24 cellular contexts compared by ENCODE assay signal in the genomic region with DNA sequence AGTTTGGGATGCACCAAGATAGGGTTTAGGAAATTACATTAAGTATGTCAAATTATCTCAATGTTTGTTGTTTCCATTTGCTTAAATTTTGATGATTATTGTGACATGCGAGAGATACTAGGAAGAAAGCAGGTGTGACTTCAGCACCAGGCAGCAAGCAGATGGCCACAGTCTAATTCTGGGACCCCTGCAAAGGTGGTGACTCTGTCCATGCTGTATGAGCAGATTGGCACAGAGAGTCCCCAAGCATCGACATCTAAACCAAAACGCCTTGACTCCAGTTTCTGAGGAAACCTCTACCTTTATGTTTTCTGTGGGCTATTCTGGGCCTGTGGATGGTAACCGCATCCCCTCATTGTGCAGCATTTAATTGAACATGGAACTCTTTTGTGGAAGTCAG.
DNase-seq lines count a peak whose midpoint lies in the region; ATAC-seq, FAIRE-seq and TF ChIP-seq lines count a peak whose summit lies in the region.
"Had no signal": no experiment of that assay in that cellular context is flagged by ENCODE, and none has a peak within 500 bp of the region (broad histone marks: within the 10 kb centered on the region; RNA-seq: fewer than 3 reads in every experiment).

No MANE protein-coding gene starts in this region.

- H3K4me3 Mint-ChIP-seq in neural progenitor cell = no peak overlapping the region
- H3K4me3 Mint-ChIP-seq in naive thymus-derived CD4-positive, alpha-beta T cell = no peak overlapping the region
- H3K4me3 Mint-ChIP-seq: B cell; CD4-positive, alpha-beta T cell; CD8-positive, alpha-beta T cell had no signal

- no peaks in the 10 kb centered on the region for H3K79me1 ChIP-seq in H1 (ENCODE audit: low read depth, low read length)

- no peak overlapping the region for H3K56ac ChIP-seq in H1 (replicated peaks; ENCODE audit: insufficient read length, low read depth, low read length)

- in situ Hi-C loops in G401 (cut with HindIII; ENCODE audit: low sequenced_read_pairs) = no loop called here

- H3K4me3 ChIP-seq in H1 (ENCODE audit: extremely low read depth in 1 of 4, insufficient read depth in 2 of 4, low read depth in 3 of 4, low read length in 4 of 4) (no peak overlapping the region), neural progenitor cell (no peak overlapping the region), H7 (ENCODE audit: insufficient read depth, low read depth, low read length) (no peak overlapping the region)
- no peak overlapping the region for H3K4me3 ChIP-seq in naive thymus-derived CD4-positive, alpha-beta T cell (ENCODE audit: low read length)
- H3K4me3 ChIP-seq: A549; BLaER1 treated with 17β-estradiol and CSF1 and Interleukin-3, amounts not matched to agents 10 nM and 100 nM; GM12878 had no signal

- H3K9ac ChIP-seq in H1 (replicated peaks in 1 of 4; ENCODE audit: extremely low read depth in 1 of 4, low read depth in 3 of 4, low read length in 3 of 4) (no peak overlapping the region), neural progenitor cell (no peak overlapping the region)
- H3K9ac ChIP-seq: BLaER1 treated with 17β-estradiol and CSF1 and Interleukin-3, amounts not matched to agents 10 nM and 100 nM had no signal

- no peak overlapping the region for H2BK15ac ChIP-seq in H1 (ENCODE audit: low read length)

- TF ChIP-seq RAD21 in H1 (IDR thresholded peaks at IDR 0.05 in 1 of 2, conservative IDR thresholded peaks at IDR 0.05 in 1 of 2; ENCODE audit: low read depth in 2 of 2, low read length in 2 of 2) = no peak

- no peak overlapping the region for H4K8ac ChIP-seq in H1 (ENCODE audit: extremely low read depth, insufficient read depth, low read length)

- no peak overlapping the region for H2BK120ac ChIP-seq in H1 (replicated peaks; ENCODE audit: low read depth, low read length)

- FAIRE-seq in H1 (lab: Jason Lieb, UNC) = no peak
- FAIRE-seq: A549, D721Med, GM12878, GM12892, GM18507, GM19239 had no signal

- peaks cover 15% of the 10 kb centered on the region for H3K4me1 Mint-ChIP-seq in neural progenitor cell
- no peaks in the 10 kb centered on the region for H3K4me1 Mint-ChIP-seq in naive thymus-derived CD4-positive, alpha-beta T cell
- H3K4me1 Mint-ChIP-seq: B cell had no signal

- H2AK5ac ChIP-seq in H1 (ENCODE audit: low read depth, low read length) = no peak overlapping the region

- no peak overlapping the region for H3K4ac ChIP-seq in H1 (replicated peaks; ENCODE audit: insufficient read length, low read depth, low read length)

- H3K79me2 ChIP-seq in H1 (ENCODE audit: control insufficient read depth in 1 of 2, insufficient read depth in 2 of 2, low read length in 2 of 2) (no peaks in the 10 kb centered on the region), neural progenitor cell (ENCODE audit: low read depth) (no peaks in the 10 kb centered on the region)

- H2AFZ ChIP-seq in H1 (ENCODE audit: low read length) (no peak overlapping the region), neural progenitor cell (replicated peaks) (peak overlapping the region; percentile 7)

- WGBS in H1 (ENCODE audit: extremely low coverage in 1 of 2, insufficient coverage in 1 of 2, insufficient read length in 1 of 2, insufficient replicate concordance in 2 of 2, low coverage in 1 of 2, low lambda C conversion rate in 2 of 2, missing lambda C conversion rate in 1 of 2), 2 experiments = 92% methylated on average over 4 of the region's 4 CpGs; no CpG with 5 or more reads in 1 of the 2 experiments

- no peak overlapping the region for H3K23ac ChIP-seq in H1 (ENCODE audit: insufficient read length)

- peak overlapping the region; percentile 16 for H4K91ac ChIP-seq in H1 (replicated peaks; ENCODE audit: insufficient read length, low read length)

- DNase-seq in G401 (ENCODE audit: low spot score) (peak; percentile 72), cerebellar cortex (ENCODE audit: low spot score) (peak; percentile 62), H1 (ENCODE audit: low read depth in 1 of 2, low spot score in 2 of 2) (no peak), neural progenitor cell (ENCODE audit: low spot score) (no peak), H7 (no peak)
- no peak for DNase-seq in naive thymus-derived CD4-positive, alpha-beta T cell
- DNase-seq: AML-193; Caco-2; Calu3; CD4-positive, alpha-beta T cell; CD8-positive, alpha-beta T cell; DMS79 treated with DMSO at 0.1 percent for 48 hours; GDM1 had no signal

- no peak overlapping the region; the same call in 1 of the 2 replicates for H2BK5ac ChIP-seq in H1 (ENCODE audit: low read depth, low read length)

- H4K20me1 ChIP-seq in H1 (replicated peaks in 1 of 2; ENCODE audit: control insufficient read depth in 1 of 2, insufficient read depth in 2 of 2, low read length in 2 of 2) = no peaks in the 10 kb centered on the region
- H4K20me1 ChIP-seq in neural progenitor cell (ENCODE audit: low read depth) = no peaks in the 10 kb centered on the region
- H4K20me1 ChIP-seq: BLaER1 treated with 17β-estradiol and CSF1 and Interleukin-3, amounts not matched to agents 10 nM and 100 nM had no signal

- no peak overlapping the region for H3K18ac ChIP-seq in H1 (ENCODE audit: extremely low read depth, low read length)

- H3K27ac ChIP-seq in H1 (ENCODE audit: low read depth, low read length) (no peak overlapping the region), neural progenitor cell (no peak overlapping the region)
- H3K27ac ChIP-seq in naive thymus-derived CD4-positive, alpha-beta T cell (ENCODE audit: low read depth, low read length) = no peak overlapping the region
- H3K27ac ChIP-seq: 22Rv1; A549; BLaER1 treated with 17β-estradiol and CSF1 and Interleukin-3, amounts not matched to agents 10 nM and 100 nM; C4-2B had no signal

- no peak overlapping the region for H3K14ac ChIP-seq in H1 (ENCODE audit: insufficient read length)

- H3K23me2 ChIP-seq in H1 (ENCODE audit: low read depth, low read length) = no peaks in the 10 kb centered on the region

- H3K36me3 ChIP-seq in H1 (ENCODE audit: control insufficient read depth in 2 of 4, insufficient read depth in 4 of 4, low read length in 3 of 4) (no peaks in the 10 kb centered on the region), neural progenitor cell (no peaks in the 10 kb centered on the region), H7 (replicated peaks; ENCODE audit: control insufficient read depth, insufficient read depth, low read length) (no peaks in the 10 kb centered on the region)
- no peaks in the 10 kb centered on the region for H3K36me3 ChIP-seq in naive thymus-derived CD4-positive, alpha-beta T cell (ENCODE audit: control insufficient read depth in 2 of 3, insufficient read depth in 3 of 3, low read length in 3 of 3)
- H3K36me3 ChIP-seq: BLaER1 treated with 17β-estradiol and CSF1 and Interleukin-3, amounts not matched to agents 10 nM and 100 nM had no signal

- no peak overlapping the region for H2BK20ac ChIP-seq in H1 (ENCODE audit: low read length)

- peaks cover 3% of the 10 kb centered on the region for H3K27me3 Mint-ChIP-seq in neural progenitor cell (ENCODE audit: insufficient read depth, low read depth)
- peaks cover 0 to 4% (median 0%) of the 10 kb centered on the region in 5 donors for H3K27me3 Mint-ChIP-seq in naive thymus-derived CD4-positive, alpha-beta T cell
- H3K27me3 Mint-ChIP-seq: B cell; CD4-positive, alpha-beta T cell had no signal

- no peak overlapping the region for H4K5ac ChIP-seq in H1 (ENCODE audit: insufficient read length, low read depth, low read length)

- peaks cover 18% of the 10 kb centered on the region for H3F3A ChIP-seq in neural progenitor cell (ENCODE audit: low read depth)

- H3K4me2 ChIP-seq in H1 (ENCODE audit: insufficient read depth in 1 of 2, low read depth in 2 of 2, low read length in 2 of 2) = no peak overlapping the region
- no peak overlapping the region for H3K4me2 ChIP-seq in neural progenitor cell
- H3K4me2 ChIP-seq: A549; BLaER1 treated with 17β-estradiol and CSF1 and Interleukin-3, amounts not matched to agents 10 nM and 100 nM had no signal

- TF ChIP-seq CTCF in H1 (IDR thresholded peaks at IDR 0.05; ENCODE audit: control extremely low read depth in 1 of 3, insufficient read depth in 1 of 3, low read depth in 1 of 3, low read length in 3 of 3) (no peak), neural progenitor cell (IDR thresholded peaks at IDR 0.05) (no peak)

- no peak overlapping the region for H3K27ac Mint-ChIP-seq in neural progenitor cell
- H3K27ac Mint-ChIP-seq in naive thymus-derived CD4-positive, alpha-beta T cell = no peak overlapping the region
- H3K27ac Mint-ChIP-seq: B cell; CD4-positive, alpha-beta T cell; CD8-positive, alpha-beta T cell had no signal

- no peak for TF ChIP-seq EP300 in H1 (IDR thresholded peaks at IDR 0.05; ENCODE audit: borderline replicate concordance in 1 of 2, low read depth in 2 of 2, low read length in 2 of 2)

- intact Hi-C loops in naive thymus-derived CD4-positive, alpha-beta T cell (cut with micrococcal nuclease) = no loop called here

- H3K9me3 Mint-ChIP-seq in neural progenitor cell = no peaks in the 10 kb centered on the region
- peaks cover 0 to 7% (median 3%) of the 10 kb centered on the region in 11 donors for H3K9me3 Mint-ChIP-seq in naive thymus-derived CD4-positive, alpha-beta T cell

- H2BK12ac ChIP-seq in H1 (ENCODE audit: low read depth, low read length) = no peak overlapping the region

- peaks cover 7 to 15% (median 12%) of the 10 kb centered on the region in 4 experiments; a peak in 6 of 7 replicates for H3K4me1 ChIP-seq in H1 (replicated peaks in 1 of 4; ENCODE audit: control insufficient read depth in 3 of 4, insufficient read depth in 4 of 4, low read length in 3 of 4)
- peaks cover 20% of the 10 kb centered on the region for H3K4me1 ChIP-seq in neural progenitor cell
- H3K4me1 ChIP-seq in naive thymus-derived CD4-positive, alpha-beta T cell (ENCODE audit: control insufficient read depth in 2 of 2, insufficient read depth in 2 of 2, low read length in 2 of 2) = no peaks in the 10 kb centered on the region
- H3K4me1 ChIP-seq: A549 had no signal

- no peak for ATAC-seq in GM18873 (IDR thresholded peaks at IDR 0.05; ENCODE audit: low FRiP score, unreplicated experiment)
- no peak for ATAC-seq in naive thymus-derived CD4-positive, alpha-beta T cell
- ATAC-seq: A549; CD8-positive, alpha-beta T cell; GM12878 had no signal

- H3K36me3 Mint-ChIP-seq in neural progenitor cell = no peaks in the 10 kb centered on the region
- H3K36me3 Mint-ChIP-seq in naive thymus-derived CD4-positive, alpha-beta T cell = no peaks in the 10 kb centered on the region
- H3K36me3 Mint-ChIP-seq: CD8-positive, alpha-beta T cell had no signal

- no peaks in the 10 kb centered on the region for H3K9me3 ChIP-seq in H1 (ENCODE audit: insufficient read depth in 2 of 2, low read depth in 1 of 2, low read length in 1 of 2)
- H3K9me3 ChIP-seq in neural progenitor cell (ENCODE audit: low read depth) = no peaks in the 10 kb centered on the region
- no peaks in the 10 kb centered on the region for H3K9me3 ChIP-seq in naive thymus-derived CD4-positive, alpha-beta T cell (ENCODE audit: control insufficient read depth in 2 of 3, low read length in 3 of 3)
- H3K9me3 ChIP-seq: A549; BLaER1 treated with 17β-estradiol and CSF1 and Interleukin-3, amounts not matched to agents 10 nM and 100 nM had no signal

- CTCF ChIA-PET in H1 (lab: Charles Lee; ENCODE audit: partially characterized antibody) = no interaction called here
- CTCF ChIA-PET in naive thymus-derived CD4-positive, alpha-beta T cell (lab: Charles Lee) = no interaction called here

- no peaks in the 10 kb centered on the region for H3K27me3 ChIP-seq in H1 (replicated peaks in 1 of 4; ENCODE audit: control insufficient read depth in 3 of 4, extremely low read depth in 1 of 4, insufficient read depth in 3 of 4, low read length in 3 of 4)
- H3K27me3 ChIP-seq in neural progenitor cell = no peaks in the 10 kb centered on the region
- no peaks in the 10 kb centered on the region for H3K27me3 ChIP-seq in naive thymus-derived CD4-positive, alpha-beta T cell (ENCODE audit: control insufficient read depth in 2 of 2, insufficient read depth in 2 of 2, low read length in 2 of 2)
- no peaks in the 10 kb centered on the region for H3K27me3 ChIP-seq in H7 (ENCODE audit: control insufficient read depth, insufficient read depth, low read length)
- H3K27me3 ChIP-seq: BLaER1 treated with 17β-estradiol and CSF1 and Interleukin-3, amounts not matched to agents 10 nM and 100 nM had no signal

- no peak for TF ChIP-seq POLR2A in H1 (IDR thresholded peaks at IDR 0.05; ENCODE audit: control extremely low read depth in 1 of 2, low read depth in 2 of 2, low read length in 2 of 2)

- POLR2A ChIA-PET in H1 (lab: Charles Lee; ENCODE audit: partially characterized antibody) = no interaction called here
- POLR2A ChIA-PET in naive thymus-derived CD4-positive, alpha-beta T cell (lab: Charles Lee) = no interaction called here

Comparison
In these comparisons a context has a peak if more than half of its experiments do, and no peak if none do; other contexts are left out.
1. DNase-seq: peak in G401 (single experiment) and cerebellar cortex (single experiment); none in H1 (0 of 2), neural progenitor cell (single experiment), naive thymus-derived CD4-positive, alpha-beta T cell (0 of 9) and H7 (single experiment).